14 cellular contexts compared by ENCODE assay signal in genomic region chr3:179189764-179190163, GRCh38. TPM values are rescaled to one million over a fixed set of nuclear protein-coding genes. Genes with fewer than 3 reads are reported as not detected.
DNase-seq lines count a peak whose midpoint lies in the region; ATAC-seq and TF ChIP-seq lines count a peak whose summit lies in the region.
"Had no signal": no experiment of that assay in that cellular context is flagged by ENCODE, and none has a peak within 500 bp of the region (broad histone marks: within the 10 kb centered on the region; RNA-seq: fewer than 3 reads in every experiment).

No MANE protein-coding gene starts in this region.

- peak overlapping the region; percentile 4; the same call in 1 of the 2 replicates for H3K27ac Mint-ChIP-seq in HFFc6
- peak overlapping the region in 3 of 7 donors; percentile 2 to 65 (median 19) for H3K27ac Mint-ChIP-seq in CD4-positive, alpha-beta memory T cell
- H3K27ac Mint-ChIP-seq in activated T-cell treated with anti-CD3 and anti-CD28 coated beads, Interleukin-2, amount 50 U/mL, for 24 hours: no peak overlapping the region
- H3K27ac Mint-ChIP-seq: natural killer cell had no signal

- CTCF ChIA-PET in CD4-positive, alpha-beta memory T cell (lab: Charles Lee; ENCODE audit: partially characterized antibody): no interaction called here

- no peak overlapping the region for H3K9ac ChIP-seq in smooth muscle cell (ENCODE audit: low read depth)

- no peaks in the 10 kb centered on the region for H3F3A ChIP-seq in smooth muscle cell (ENCODE audit: low read depth)

- DNase-seq in HFFc6 (peak; percentile 51), astrocyte of the spinal cord (ENCODE audit: low read depth, low spot score) (peak; percentile 79), heart left ventricle (peak in 1 of 5 donors; percentile 25), smooth muscle cell (lab: John Stamatoyannopoulos, UW; ENCODE audit: unreplicated experiment) (no peak)
- no peak for DNase-seq in CD4-positive, alpha-beta memory T cell
- DNase-seq in activated T-cell treated with anti-CD3 and anti-CD28 coated beads, Interleukin-2, amount 50 U/mL, for 24 hours: no peak
- DNase-seq: activated CD4-positive, alpha-beta T cell treated with anti-CD3 and anti-CD28 coated beads, Interleukin-2, amount 50 U/mL, for 48 hours; cerebellar nuclear complex; gastrocnemius medialis; natural killer cell; NCI-H345 had no signal

- 26 to 36% (median 31%) methylated on average over 4 of the region's 4 CpGs for WGBS in heart left ventricle, 4 donors
- 50% methylated on average over 4 of the region's 4 CpGs for WGBS in smooth muscle cell (ENCODE audit: low lambda C conversion rate)

- peaks cover 17% of the 10 kb centered on the region for H3K4me1 Mint-ChIP-seq in HFFc6 (ENCODE audit: low read depth)
- H3K4me1 Mint-ChIP-seq in CD4-positive, alpha-beta memory T cell: peaks cover 35 to 77% (median 56%) of the 10 kb centered on the region in 4 donors
- H3K4me1 Mint-ChIP-seq in activated T-cell treated with anti-CD3 and anti-CD28 coated beads, Interleukin-2, amount 50 U/mL, for 24 hours (ENCODE audit: low read depth): peaks cover 69% of the 10 kb centered on the region

- H3K79me2 ChIP-seq in smooth muscle cell (ENCODE audit: low read depth): peaks cover 86% of the 10 kb centered on the region

- POLR2A ChIA-PET in CD4-positive, alpha-beta memory T cell (lab: Charles Lee; ENCODE audit: partially characterized antibody): interaction anchor here (1.0 kb wide), 1 partner anchor 11 kb away, joined by 3 read pairs; no protein-coding TSS in a partner anchor

- peak overlapping the region; percentile 46 for H3K4me2 ChIP-seq in smooth muscle cell

- no peak overlapping the region for H3K4me3 Mint-ChIP-seq in HFFc6
- H3K4me3 Mint-ChIP-seq in CD4-positive, alpha-beta memory T cell: no peak overlapping the region
- no peak overlapping the region for H3K4me3 Mint-ChIP-seq in activated T-cell treated with anti-CD3 and anti-CD28 coated beads, Interleukin-2, amount 50 U/mL, for 24 hours
- H3K4me3 Mint-ChIP-seq: natural killer cell had no signal

- in situ Hi-C loops in astrocyte of the spinal cord (cut with HindIII; ENCODE audit: low sequenced_read_pairs): no loop called here

- no peaks in the 10 kb centered on the region for H3K27me3 Mint-ChIP-seq in HFFc6 (ENCODE audit: insufficient read depth)
- no peaks in the 10 kb centered on the region for H3K27me3 Mint-ChIP-seq in CD4-positive, alpha-beta memory T cell
- no peaks in the 10 kb centered on the region for H3K27me3 Mint-ChIP-seq in activated T-cell treated with anti-CD3 and anti-CD28 coated beads, Interleukin-2, amount 50 U/mL, for 24 hours

- H3K4me1 ChIP-seq in heart left ventricle: peaks cover 6 to 59% (median 36%) of the 10 kb centered on the region in 12 donors
- H3K4me1 ChIP-seq in smooth muscle cell (ENCODE audit: low read depth): peaks cover 5% of the 10 kb centered on the region
- H3K4me1 ChIP-seq in CD4-positive, alpha-beta memory T cell (ENCODE audit: insufficient read depth, low read length): peaks cover 28% of the 10 kb centered on the region

- H3K36me3 Mint-ChIP-seq in HFFc6 (ENCODE audit: low read depth): no peaks in the 10 kb centered on the region
- peaks cover 0 to 5% of the 10 kb centered on the region in 2 donors for H3K36me3 Mint-ChIP-seq in CD4-positive, alpha-beta memory T cell
- no peaks in the 10 kb centered on the region for H3K36me3 Mint-ChIP-seq in activated T-cell treated with anti-CD3 and anti-CD28 coated beads, Interleukin-2, amount 50 U/mL, for 24 hours (ENCODE audit: low read depth)
- H3K36me3 Mint-ChIP-seq: natural killer cell had no signal

- no peak for TF ChIP-seq CTCF in HFFc6 (IDR thresholded peaks at IDR 0.05)
- TF ChIP-seq CTCF in astrocyte of the spinal cord (IDR thresholded peaks at IDR 0.05; ENCODE audit: low read depth, low read length): no peak
- TF ChIP-seq CTCF in heart left ventricle (IDR thresholded peaks at IDR 0.05): no peak
- no peak for TF ChIP-seq CTCF in smooth muscle cell (IDR thresholded peaks at IDR 0.05; ENCODE audit: borderline replicate concordance, insufficient read depth, poor library complexity, severe bottlenecking)

- H4K20me1 ChIP-seq in smooth muscle cell (ENCODE audit: low read depth): peaks cover 91% of the 10 kb centered on the region

- H3K27me3 ChIP-seq in heart left ventricle (no peaks in the 10 kb centered on the region), smooth muscle cell (ENCODE audit: low read depth) (no peaks in the 10 kb centered on the region)
- no peaks in the 10 kb centered on the region for H3K27me3 ChIP-seq in CD4-positive, alpha-beta memory T cell (ENCODE audit: insufficient read depth, low read length)
- H3K27me3 ChIP-seq: gastrocnemius medialis had no signal

- no peak overlapping the region for H2AFZ ChIP-seq in smooth muscle cell (ENCODE audit: low read depth)

- ATAC-seq in heart left ventricle (peak in 3 of 4 donors; percentile 52 to 79 (median 55)), HG02884 (IDR thresholded peaks at IDR 0.05; ENCODE audit: unreplicated experiment) (no peak)
- ATAC-seq: gastrocnemius medialis, natural killer cell had no signal

- intact Hi-C loops in heart left ventricle (cut with DNase I): loop anchor here in 2 of 10 donors (5.0 kb wide), 1 partner anchor 42 kb away; the partner anchor contains the start of gene PIK3CA (in 2 of the 2)
- intact Hi-C loops in CD4-positive, alpha-beta memory T cell (cut with micrococcal nuclease): no loop called here

- no peak for TF ChIP-seq POLR2A in heart left ventricle (IDR thresholded peaks at IDR 0.05)

- no peaks in the 10 kb centered on the region for H3K36me3 ChIP-seq in heart left ventricle
- H3K36me3 ChIP-seq in smooth muscle cell (ENCODE audit: low read depth): no peaks in the 10 kb centered on the region
- H3K36me3 ChIP-seq in CD4-positive, alpha-beta memory T cell (ENCODE audit: insufficient read depth, low read length): no peaks in the 10 kb centered on the region
- H3K36me3 ChIP-seq: gastrocnemius medialis had no signal

- H3K27ac ChIP-seq in heart left ventricle (peak overlapping the region in 3 of 12 donors; percentile 1 to 21 (median 3)), smooth muscle cell (ENCODE audit: low read depth) (peak overlapping the region; percentile 34)
- no peak overlapping the region for H3K27ac ChIP-seq in CD4-positive, alpha-beta memory T cell (ENCODE audit: low read depth, low read length)
- H3K27ac ChIP-seq: gastrocnemius medialis, RWPE1, skin epidermis had no signal

- H3K9me3 Mint-ChIP-seq in HFFc6: no peaks in the 10 kb centered on the region
- H3K9me3 Mint-ChIP-seq in CD4-positive, alpha-beta memory T cell: no peaks in the 10 kb centered on the region
- H3K9me3 Mint-ChIP-seq in activated T-cell treated with anti-CD3 and anti-CD28 coated beads, Interleukin-2, amount 50 U/mL, for 24 hours: no peaks in the 10 kb centered on the region
- H3K9me3 Mint-ChIP-seq: natural killer cell had no signal

- no peaks in the 10 kb centered on the region for H3K9me3 ChIP-seq in heart left ventricle
- H3K9me3 ChIP-seq in smooth muscle cell (replicated peaks; ENCODE audit: low read depth): no peaks in the 10 kb centered on the region
- H3K9me3 ChIP-seq in CD4-positive, alpha-beta memory T cell (ENCODE audit: control insufficient read depth in 1 of 2, low read length in 2 of 2): no peaks in the 10 kb centered on the region
- H3K9me3 ChIP-seq: gastrocnemius medialis had no signal

- H3K4me3 ChIP-seq in astrocyte of the spinal cord (ENCODE audit: low read depth, low read length) (no peak overlapping the region), heart left ventricle (no peak overlapping the region), smooth muscle cell (no peak overlapping the region)
- no peak overlapping the region for H3K4me3 ChIP-seq in CD4-positive, alpha-beta memory T cell (ENCODE audit: low read length in 2 of 2)
- H3K4me3 ChIP-seq: gastrocnemius medialis, skin epidermis had no signal

RNA-seq across cellular contexts. Expression of gene PIK3CA, which starts 41.6 kb away (rescaled TPM):
- 10 to 100 TPM; 16.1 to 21.2 (median 19.7) TPM for total RNA-seq in HFFc6 (2021; fragmentation: NEBNext Ultra II Directional; extraction: Animal tissue kit (Norgen Biotek cat#: 25700))
- total RNA-seq in heart left ventricle: 10 to 100 TPM; 13.9 to 28.0 (median 21.4) TPM
- polyA plus RNA-seq in heart left ventricle: 10 to 100 TPM in 1 of 2 donors, 1 to 10 TPM in 1; 3.1 to 10.5 TPM
- total RNA-seq in smooth muscle cell: 19.6 and 21.3 TPM in 2 replicates
- 5.7 and 6.1 TPM in 2 replicates for polyA plus RNA-seq in smooth muscle cell
- 10 to 100 TPM; 45.5 to 47.2 TPM for total RNA-seq in CD4-positive, alpha-beta memory T cell
- polyA plus RNA-seq in CD4-positive, alpha-beta memory T cell: 10 to 100 TPM; 12.4 to 21.8 TPM

Comparison
In these comparisons a context has a peak if more than half of its experiments do, and no peak if none do; other contexts are left out.
1. DNase-seq: peak in HFFc6 (single experiment) and astrocyte of the spinal cord (single experiment); none in smooth muscle cell (single experiment), CD4-positive, alpha-beta memory T cell (0 of 5) and activated T-cell treated with anti-CD3 and anti-CD28 coated beads, Interleukin-2, amount 50 U/mL, for 24 hours (single experiment).